8 cellular contexts compared by ENCODE assay signal in the genomic region with DNA sequence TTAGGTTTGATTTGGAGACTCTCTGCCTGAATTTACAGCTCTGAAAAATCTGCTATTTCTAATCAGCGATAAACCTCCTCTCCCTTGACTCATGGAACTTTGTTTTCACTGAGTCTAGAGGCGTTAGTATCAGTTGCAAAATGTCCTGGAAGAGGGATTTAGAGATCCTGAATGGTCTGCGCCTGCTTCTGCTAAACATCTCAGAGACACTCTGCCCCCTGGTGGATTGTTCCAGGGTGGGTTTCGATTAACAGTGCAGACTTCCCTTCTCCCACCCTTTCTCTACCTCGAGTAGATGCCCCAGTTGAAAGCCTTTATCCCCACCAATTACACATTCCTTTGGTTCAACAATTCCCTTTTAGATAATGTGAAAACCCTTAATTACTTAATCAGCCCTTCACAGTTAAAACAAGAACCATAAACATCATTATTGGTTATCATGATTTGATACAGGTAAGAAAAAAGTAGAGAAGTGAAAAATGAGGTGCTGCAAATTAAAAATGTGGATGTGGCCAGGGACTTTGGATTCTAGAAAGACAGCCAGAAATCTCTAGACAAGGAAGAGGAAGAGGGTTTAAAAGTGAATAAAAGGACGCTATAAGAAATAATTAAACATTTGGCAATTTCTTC. TPM values are rescaled to one million over a fixed set of nuclear protein-coding genes. Genes with fewer than 3 reads are reported as not detected.
DNase-seq lines count a peak whose midpoint lies in the region; ATAC-seq, FAIRE-seq and TF ChIP-seq lines count a peak whose summit lies in the region.

No MANE protein-coding gene starts in this region.

- H3K4me3 ChIP-seq in astrocyte (ENCODE audit: insufficient read depth, low read depth, low read length): no peak overlapping the region

- ATAC-seq in GM18511 (IDR thresholded peaks at IDR 0.05; ENCODE audit: unreplicated experiment) (peak; percentile 81), HG03066 (IDR thresholded peaks at IDR 0.05; ENCODE audit: low read depth, unreplicated experiment) (peak; percentile 83)

- peaks cover 25% of the 10 kb centered on the region for H3K4me1 ChIP-seq in astrocyte (ENCODE audit: insufficient read depth, low read length)

- H3K36me3 ChIP-seq in astrocyte (ENCODE audit: insufficient read depth, low read length): no peaks in the 10 kb centered on the region

- no peaks in the 10 kb centered on the region for H3K27me3 ChIP-seq in astrocyte (ENCODE audit: insufficient read depth, low read length)

- H2AFZ ChIP-seq in astrocyte (ENCODE audit: low read depth, low read length): no peak overlapping the region

- peak overlapping the region; percentile 45 for H3K9ac ChIP-seq in astrocyte (ENCODE audit: low read length)

- peak; percentile 76 for TF ChIP-seq CTCF in astrocyte (IDR thresholded peaks at IDR 0.05; ENCODE audit: insufficient read depth, low read depth, low read length)

- peak; percentile 82 for FAIRE-seq in astrocyte (lab: Jason Lieb, UNC)

- no peak overlapping the region for H3K4me3 Mint-ChIP-seq in astrocyte (ENCODE audit: unreplicated experiment)

- no peaks in the 10 kb centered on the region for H3K9me3 ChIP-seq in astrocyte (ENCODE audit: insufficient read depth, low read depth, low read length)

- peaks cover 17% of the 10 kb centered on the region for H3K79me2 ChIP-seq in astrocyte (ENCODE audit: insufficient read depth, low read length)

- H3K4me2 ChIP-seq in astrocyte (ENCODE audit: low read length): peak overlapping the region; percentile 26

- H3K36me3 Mint-ChIP-seq in astrocyte (ENCODE audit: low read depth, unreplicated experiment): no peaks in the 10 kb centered on the region

- no peaks in the 10 kb centered on the region for H4K20me1 ChIP-seq in astrocyte (ENCODE audit: insufficient read depth, low read length)

- peak overlapping the region; percentile 93 for H3K27ac ChIP-seq in astrocyte (ENCODE audit: low read depth, low read length)

- peak; percentile 33 for DNase-seq in CMK (ENCODE audit: low read depth)
- peak; percentile 85 for DNase-seq in NCI-H460 (ENCODE audit: extremely low read depth, low read depth)
- peak; percentile 85 for DNase-seq in astrocyte (ENCODE audit: low read depth)
- DNase-seq in iPS DF 19.7 (ENCODE audit: low read depth, low spot score): peak; percentile 82
- DNase-seq in stimulated activated CD4-positive, alpha-beta T cell treated with anti-CD3 and anti-CD28 coated beads, Interleukin-2, amount 100 ng/mL, for 24 hours: peak; percentile 42 to 55
- DNase-seq in NK-92 treated with Interleukin-12 subunit alpha and Interleukin-12 subunit beta, amount 100 ng/mL, for 24 hours (lab: John Stamatoyannopoulos, UW): no peak

- peaks cover 28% of the 10 kb centered on the region for H3K4me1 Mint-ChIP-seq in astrocyte (ENCODE audit: low read depth, unreplicated experiment)

- H3K9me3 Mint-ChIP-seq in astrocyte (ENCODE audit: unreplicated experiment): no peaks in the 10 kb centered on the region

- peak overlapping the region; percentile 100 for H3K27ac Mint-ChIP-seq in astrocyte (ENCODE audit: unreplicated experiment)

- H3K27me3 Mint-ChIP-seq in astrocyte (ENCODE audit: low read depth, unreplicated experiment): peaks cover 14% of the 10 kb centered on the region

RNA-seq across cellular contexts. Expression of a gene that starts 5.5 kb away (rescaled TPM):
- 2.2 and 2.7 TPM in 2 replicates for total RNA-seq in NCI-H460 (2014; rRNA removed; shearing (Covaris generic))
- 0.95 and 1.7 TPM in 2 replicates for polyA plus RNA-seq in NCI-H460 (2014; cell fraction: nucleus; rRNA removed)
- 1.2 and 1.9 TPM in 2 replicates for total RNA-seq in astrocyte
